Comparison of ENCODE assay signal across 11 cellular contexts in the genomic region with DNA sequence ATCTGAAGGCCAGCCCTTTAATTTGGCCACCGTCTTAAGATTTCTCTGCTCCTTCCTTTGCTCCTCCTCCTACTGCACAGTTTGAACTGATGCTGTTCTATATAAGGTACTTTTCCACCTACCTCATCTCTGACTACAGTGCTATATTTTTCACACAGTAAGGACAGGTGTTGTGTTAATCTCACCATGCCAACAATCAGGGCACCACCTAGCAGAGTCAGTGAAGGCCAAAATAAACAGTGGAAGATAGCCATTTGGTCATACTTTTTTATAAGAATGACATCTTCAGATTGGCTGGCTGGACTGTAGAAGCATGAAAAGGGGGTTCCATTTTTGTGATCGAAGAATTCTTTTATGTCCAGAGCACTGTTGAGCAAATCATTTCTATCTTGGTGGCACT. TPM values are rescaled to one million over a fixed set of nuclear protein-coding genes. Genes with fewer than 3 reads are reported as not detected.
"Had no signal": no experiment of that assay in that cellular context is flagged by ENCODE, and none has a peak within 500 bp of the region (broad histone marks: within the 10 kb centered on the region; RNA-seq: fewer than 3 reads in every experiment).

No MANE protein-coding gene starts in this region.

RNA-seq across cellular contexts. Expression of a gene that starts 11.7 kb away (rescaled TPM):
- total RNA-seq: OCI-LY7, PC-3, PC-9, Peyer's patch, Right ventricle myocardium inferior, Right ventricle myocardium superior, RPMI7951, SJCRH30, SJSA1, SK-MEL-5 had no signal
- polyA plus RNA-seq: SK-N-SH had no signal
